Comparison of ENCODE assay signal across 8 cellular contexts in the genomic region with DNA sequence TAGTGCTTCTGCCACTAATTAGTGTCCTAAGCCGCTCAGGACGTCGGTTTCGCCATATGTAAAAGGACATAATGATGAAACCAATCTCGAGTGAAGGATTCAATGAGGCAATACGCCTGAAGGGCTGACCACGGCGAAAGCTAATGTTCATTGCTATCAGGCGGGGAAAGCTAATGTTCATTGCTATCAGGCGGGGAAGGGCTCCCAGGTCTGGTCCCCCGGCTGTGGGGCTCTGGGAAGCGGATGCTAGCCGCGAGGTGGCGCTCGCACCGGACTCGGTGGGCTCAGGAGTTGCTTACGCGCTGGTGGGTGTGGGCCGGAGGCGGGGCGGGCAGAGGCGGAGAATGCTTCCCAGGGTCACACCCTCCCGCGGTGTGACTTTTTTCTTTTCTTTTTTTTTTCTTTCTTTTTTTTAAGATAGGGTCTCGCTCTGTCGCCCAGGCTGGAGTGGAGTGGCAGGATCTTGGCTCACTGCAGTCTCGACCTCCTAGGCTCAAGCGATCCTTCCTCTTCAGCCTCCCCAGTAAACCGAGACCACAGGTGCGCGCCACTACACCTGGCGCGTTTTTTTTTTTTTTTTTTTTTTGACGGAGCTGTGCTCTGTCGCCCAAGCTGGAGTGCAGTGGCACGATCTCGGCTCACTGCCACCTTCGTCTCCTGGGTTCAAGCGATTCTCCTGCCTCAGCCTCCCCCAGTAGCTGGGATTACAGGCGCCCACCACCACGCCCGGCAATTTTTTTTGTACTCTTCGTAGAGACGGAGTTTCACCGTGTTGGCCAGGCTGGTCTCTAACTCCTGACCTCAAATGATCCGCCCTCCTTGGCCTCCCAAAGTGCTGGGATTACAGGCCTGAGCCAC. TPM values are rescaled to one million over a fixed set of nuclear protein-coding genes. Genes with fewer than 3 reads are reported as not detected.
DNase-seq lines count a peak whose midpoint lies in the region; ATAC-seq and TF ChIP-seq lines count a peak whose summit lies in the region.

No MANE protein-coding gene starts in this region.

- CTCF ChIA-PET in SK-N-SH (lab: Yijun Ruan, JAX) = interaction anchor here (0.8 to 21.6 kb wide), 29 partner anchors 8 to 202 kb away, joined by 3 to 455 read pairs (median 7); partner anchors contain the start of genes CRABP2, INSRR, ISG20L2 and METTL25B
- CTCF ChIA-PET in activated naive CD4-positive, alpha-beta T cell treated with anti-CD3 and anti-CD28 coated beads for 36 hours (lab: Charles Lee) = interaction anchor here (0.6 to 8.5 kb wide), 30 partner anchors 10 to 264 kb away, joined by 3 to 82 read pairs (median 4); partner anchors contain the start of genes BCAN, LRRC71 and NTRK1

- H4K20me1 ChIP-seq in MM.1S (ENCODE audit: insufficient read depth, low read length) (no peaks in the 10 kb centered on the region), SK-N-SH (ENCODE audit: insufficient read depth) (no peaks in the 10 kb centered on the region)

- H3K4me3 ChIP-seq in MM.1S (ENCODE audit: low read length) (peak overlapping the region; percentile 18; the same call in 1 of the 2 replicates), SK-N-SH (ENCODE audit: low read depth in 2 of 2, low read length in 1 of 2) (no peak overlapping the region; a peak in 1 of 4 replicates), parathyroid adenoma (ENCODE audit: low read depth, low read length) (no peak overlapping the region), thymus (ENCODE audit: low read length) (peak overlapping the region; percentile 13)

- intact Hi-C loops in activated naive CD4-positive, alpha-beta T cell treated with anti-CD3 and anti-CD28 coated beads for 36 hours (cut with micrococcal nuclease) = loop anchor here (1.0 to 10.0 kb wide), 5 partner anchors 28 to 264 kb away; partner anchors contain the start of gene LRRC71

- H3K4me2 ChIP-seq in MM.1S (ENCODE audit: low read depth, low read length) (peak overlapping the region; percentile 40), SK-N-SH (no peak overlapping the region), parathyroid adenoma (ENCODE audit: low read length) (peak overlapping the region; percentile 14)

- H3K27ac Mint-ChIP-seq in activated naive CD4-positive, alpha-beta T cell treated with anti-CD3 and anti-CD28 coated beads for 36 hours = no peak overlapping the region

- ATAC-seq in GM19372 (IDR thresholded peaks at IDR 0.05; ENCODE audit: low read depth, unreplicated experiment) = peak; percentile 70

- peak overlapping the region; percentile 41 for H3K4me3 Mint-ChIP-seq in activated naive CD4-positive, alpha-beta T cell treated with anti-CD3 and anti-CD28 coated beads for 36 hours

- 38% methylated on average over 46 of the region's 48 CpGs for WGBS in SK-N-SH (ENCODE audit: low lambda C conversion rate)
- WGBS in thymus = 9% methylated on average over 48 of the region's 48 CpGs

- H3K9me2 ChIP-seq in MM.1S (replicated peaks; ENCODE audit: insufficient read depth, low read length) (no peaks in the 10 kb centered on the region), SK-N-SH (no peaks in the 10 kb centered on the region)

- H3K9me3 ChIP-seq in MM.1S (replicated peaks; ENCODE audit: insufficient read depth, low read length) = no peaks in the 10 kb centered on the region
- H3K9me3 ChIP-seq in SK-N-SH = no peaks in the 10 kb centered on the region
- H3K9me3 ChIP-seq in parathyroid adenoma (ENCODE audit: control insufficient read depth, low read length) = no peaks in the 10 kb centered on the region
- H3K9me3 ChIP-seq in thymus (ENCODE audit: control insufficient read depth) = no peaks in the 10 kb centered on the region

- peaks cover 47% of the 10 kb centered on the region for H3K27me3 Mint-ChIP-seq in activated naive CD4-positive, alpha-beta T cell treated with anti-CD3 and anti-CD28 coated beads for 36 hours (ENCODE audit: low read depth)

- no peak overlapping the region for H3K27ac ChIP-seq in MM.1S (ENCODE audit: low read length)
- no peak overlapping the region for H3K27ac ChIP-seq in SK-N-SH (ENCODE audit: low read depth in 2 of 2, low read length in 1 of 2)
- H3K27ac ChIP-seq in parathyroid adenoma = no peak overlapping the region
- H3K27ac ChIP-seq in thymus (ENCODE audit: low read depth) = no peak overlapping the region

- H2AFZ ChIP-seq in MM.1S (ENCODE audit: low read length) = 0 out of 2 replicates have a peak overlapping the region, but pooled peaks have one; percentile 17
- no peak overlapping the region for H2AFZ ChIP-seq in SK-N-SH (ENCODE audit: low read depth)
- peak overlapping the region; percentile 54 for H2AFZ ChIP-seq in parathyroid adenoma

- H3K36me3 ChIP-seq in MM.1S (replicated peaks; ENCODE audit: insufficient read depth, low read length) = no peaks in the 10 kb centered on the region
- no peaks in the 10 kb centered on the region for H3K36me3 ChIP-seq in SK-N-SH (replicated peaks in 1 of 2; ENCODE audit: control insufficient read depth in 1 of 2, insufficient read depth in 2 of 2, low read length in 1 of 2)
- no peaks in the 10 kb centered on the region for H3K36me3 ChIP-seq in parathyroid adenoma (ENCODE audit: control insufficient read depth, insufficient read depth, low read length)
- no peaks in the 10 kb centered on the region for H3K36me3 ChIP-seq in thymus (ENCODE audit: control insufficient read depth, insufficient read depth)

- peaks cover 11% of the 10 kb centered on the region for H3K4me1 Mint-ChIP-seq in activated naive CD4-positive, alpha-beta T cell treated with anti-CD3 and anti-CD28 coated beads for 36 hours (ENCODE audit: low read depth)

- POLR2A ChIA-PET in SK-N-SH (lab: Yijun Ruan, JAX) = interaction anchor here (1.0 to 1.1 kb wide), 2 partner anchors 35 to 53 kb away, joined by 4 to 8 read pairs; no protein-coding TSS in a partner anchor

- no peaks in the 10 kb centered on the region for H3K9me3 Mint-ChIP-seq in activated naive CD4-positive, alpha-beta T cell treated with anti-CD3 and anti-CD28 coated beads for 36 hours

- TF ChIP-seq RAD21 in SK-N-SH (IDR thresholded peaks at IDR 0.05; ENCODE audit: low read length) = peak; percentile 75

- H3K79me2 ChIP-seq in MM.1S (ENCODE audit: low read length) (no peaks in the 10 kb centered on the region), SK-N-SH (ENCODE audit: insufficient read depth) (no peaks in the 10 kb centered on the region), parathyroid adenoma (no peaks in the 10 kb centered on the region)

- no peak for TF ChIP-seq EP300 in SK-N-SH (IDR thresholded peaks at IDR 0.05; ENCODE audit: borderline replicate concordance in 1 of 2, low read depth in 1 of 2, low read length in 1 of 2)

- no peaks in the 10 kb centered on the region for H3K36me3 Mint-ChIP-seq in activated naive CD4-positive, alpha-beta T cell treated with anti-CD3 and anti-CD28 coated beads for 36 hours (ENCODE audit: low read depth)

- TF ChIP-seq CTCF in MM.1S (IDR thresholded peaks at IDR 0.05; ENCODE audit: low read length) (peak; percentile 83), SK-N-SH (IDR thresholded peaks at IDR 0.05) (peak; percentile 92), parathyroid adenoma (IDR thresholded peaks at IDR 0.05) (peak; percentile 63)

- 0 out of 2 replicates have a peak, but pooled peaks cover 3% of the 10 kb centered on the region for H3K4me1 ChIP-seq in MM.1S (ENCODE audit: low read length)
- H3K4me1 ChIP-seq in SK-N-SH (ENCODE audit: control insufficient read depth in 1 of 2, insufficient read depth in 2 of 2, low read depth in 1 of 2, low read length in 1 of 2) = peaks cover 23 to 38% of the 10 kb centered on the region in 2 experiments; a peak in 3 of 4 replicates
- H3K4me1 ChIP-seq in parathyroid adenoma = no peaks in the 10 kb centered on the region
- H3K4me1 ChIP-seq in thymus (ENCODE audit: control insufficient read depth, insufficient read depth, low read length) = no peaks in the 10 kb centered on the region

- H3K9ac ChIP-seq in MM.1S (ENCODE audit: low read length) (no peak overlapping the region), SK-N-SH (no peak overlapping the region), parathyroid adenoma (no peak overlapping the region)

- no peaks in the 10 kb centered on the region for H3F3A ChIP-seq in MM.1S (ENCODE audit: insufficient read depth, low read length)
- peaks cover 37% of the 10 kb centered on the region for H3F3A ChIP-seq in SK-N-SH (replicated peaks; ENCODE audit: insufficient read depth)

- H3K27me3 ChIP-seq in MM.1S (replicated peaks; ENCODE audit: insufficient read depth, low read length) = peaks cover 70% of the 10 kb centered on the region
- no peaks in the 10 kb centered on the region for H3K27me3 ChIP-seq in SK-N-SH (ENCODE audit: insufficient read depth)
- no peaks in the 10 kb centered on the region for H3K27me3 ChIP-seq in parathyroid adenoma (ENCODE audit: control insufficient read depth, insufficient read depth, low read length)
- H3K27me3 ChIP-seq in thymus (ENCODE audit: control insufficient read depth, insufficient read depth) = peaks cover 33% of the 10 kb centered on the region

- DNase-seq in AG08395 (ENCODE audit: low spot score) (peak; percentile 89), MM.1S (peak; percentile 80), SK-N-SH (peak; percentile 94), germinal center (ENCODE audit: low spot score) (peak; percentile 86)
- peak; percentile 92 for DNase-seq in activated naive CD4-positive, alpha-beta T cell treated with anti-CD3 and anti-CD28 coated beads for 36 hours

TF ChIP-seq in SK-N-SH, 30 proteins besides CTCF, POLR2A, EP300 and RAD21 (continues in another document):
- TF ChIP-seq SIN3A (IDR thresholded peaks at IDR 0.05; ENCODE audit: borderline replicate concordance, low read depth, low read length) = no peak
- TF ChIP-seq SMC3 (IDR thresholded peaks at IDR 0.05; ENCODE audit: low read depth, low read length) = peak; percentile 95

RNA-seq across cellular contexts. Expression of gene PEAR1, which starts 1.1 kb away (rescaled TPM):
- polyA plus RNA-seq in SK-N-SH (2012; rRNA removed) (1.2 and 1.7 TPM in 2 replicates), thymus (2.5 TPM)
- 0.68 and 1.3 TPM in 2 replicates for polyA plus RNA-seq in SK-N-SH (2012; cell fraction: cytosol; rRNA removed)
- 6.6 and 6.8 TPM in 2 replicates for polyA plus RNA-seq in SK-N-SH (2012; cell fraction: nucleus; rRNA removed)
- not detected for total RNA-seq in activated naive CD4-positive, alpha-beta T cell treated with anti-CD3 and anti-CD28 coated beads for 36 hours

RNA-seq across cellular contexts. Expression of gene LRRC71, which starts 28.0 kb away (rescaled TPM):
- 0.03 TPM in 1 of 2 replicates, not detected in the other for polyA plus RNA-seq in SK-N-SH (2012; rRNA removed)
- 0.04 and 0.09 TPM in 2 replicates for polyA plus RNA-seq in SK-N-SH (2012; cell fraction: cytosol; rRNA removed)
- 0.07 and 0.25 TPM in 2 replicates for polyA plus RNA-seq in SK-N-SH (2012; cell fraction: nucleus; rRNA removed)
- not detected for total RNA-seq in activated naive CD4-positive, alpha-beta T cell treated with anti-CD3 and anti-CD28 coated beads for 36 hours
- 0.11 TPM for polyA plus RNA-seq in thymus

RNA-seq across cellular contexts. Expression of gene NTRK1, which starts 31.8 kb away (rescaled TPM):
- polyA plus RNA-seq in SK-N-SH (2012; rRNA removed) (0.97 and 3.3 TPM in 2 replicates), thymus (3.1 TPM)
- polyA plus RNA-seq in SK-N-SH (2012; cell fraction: cytosol; rRNA removed) = 0.89 and 3.0 TPM in 2 replicates
- 6.3 and 10.5 TPM in 2 replicates for polyA plus RNA-seq in SK-N-SH (2012; cell fraction: nucleus; rRNA removed)
- total RNA-seq in activated naive CD4-positive, alpha-beta T cell treated with anti-CD3 and anti-CD28 coated beads for 36 hours = under 1 TPM in 1 of 2 experiments, not detected in 1; 0.67 TPM

RNA-seq across cellular contexts. Expression of gene INSRR, which starts 33.5 kb away (rescaled TPM):
- 0.20 and 0.63 TPM in 2 replicates for polyA plus RNA-seq in SK-N-SH (2012; rRNA removed)
- polyA plus RNA-seq in SK-N-SH (2012; cell fraction: cytosol; rRNA removed) = 0.15 and 0.47 TPM in 2 replicates
- polyA plus RNA-seq in SK-N-SH (2012; cell fraction: nucleus; rRNA removed) = 3.0 and 4.8 TPM in 2 replicates
- total RNA-seq in activated naive CD4-positive, alpha-beta T cell treated with anti-CD3 and anti-CD28 coated beads for 36 hours = not detected
- 0.43 TPM for polyA plus RNA-seq in thymus

Comparison
In these comparisons a context has a peak if more than half of its experiments do, and no peak if none do; other contexts are left out.
1. H3K4me3 ChIP-seq: peak in MM.1S (single experiment) and thymus (single experiment); none in SK-N-SH (0 of 2) and parathyroid adenoma (single experiment).
2. Peak in every context shown above with its lines, with median percentiles within 50 percentile points of each other: DNase-seq and CTCF ChIP-seq.